21 cellular contexts compared by ENCODE assay signal in the genomic region with DNA sequence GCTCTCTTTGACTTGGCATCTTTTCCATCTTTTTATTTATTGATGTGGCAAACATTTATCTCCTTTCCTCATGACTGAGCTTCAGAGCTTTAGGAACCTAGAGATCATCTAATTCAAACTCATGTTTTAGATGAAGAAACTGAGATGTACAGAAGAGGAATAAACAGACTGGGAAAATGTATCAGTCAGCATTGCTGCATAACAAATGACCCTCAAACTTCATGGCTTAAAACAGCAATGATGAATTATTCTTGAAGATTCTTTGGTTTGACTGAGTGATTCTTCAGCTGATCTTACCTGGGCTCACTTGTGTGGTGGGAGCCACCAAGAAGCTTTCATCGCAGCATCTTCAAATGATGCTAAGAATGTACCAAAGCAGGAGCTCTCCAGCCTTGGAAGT. TPM values are rescaled to one million over a fixed set of nuclear protein-coding genes. Genes with fewer than 3 reads are reported as not detected.
DNase-seq lines count a peak whose midpoint lies in the region; ATAC-seq, FAIRE-seq and TF ChIP-seq lines count a peak whose summit lies in the region.
"Had no signal": no experiment of that assay in that cellular context is flagged by ENCODE, and none has a peak within 500 bp of the region (broad histone marks: within the 10 kb centered on the region; RNA-seq: fewer than 3 reads in every experiment).

No MANE protein-coding gene starts in this region.

- TF ChIP-seq POLR2A in HepG2 (IDR thresholded peaks at IDR 0.05; ENCODE audit: insufficient read depth in 1 of 2, low read depth in 2 of 2, low read length in 2 of 2) (no peak), right lobe of liver (IDR thresholded peaks at IDR 0.05) (no peak), NB4 (IDR thresholded peaks at IDR 0.05; ENCODE audit: extremely low read depth, insufficient read length) (no peak)

- H2AFZ ChIP-seq in HepG2 (ENCODE audit: low read length) (no peak overlapping the region), Karpas-422 (ENCODE audit: low read length) (no peak overlapping the region)

- intact Hi-C loops in HepG2 (cut with micrococcal nuclease; ENCODE audit: unreplicated experiment) = no loop called here
- intact Hi-C loops in right lobe of liver (cut with DNase I) = no loop called here

- no peak for FAIRE-seq in HepG2 (lab: Jason Lieb, UNC)
- FAIRE-seq: A204.1, G401.6, GM12878, GM19239, H54 had no signal

- no peaks in the 10 kb centered on the region for H3K36me3 ChIP-seq in HepG2 (replicated peaks in 1 of 2; ENCODE audit: control insufficient read depth in 1 of 2, insufficient read depth in 2 of 2, low read length in 2 of 2)
- no peaks in the 10 kb centered on the region for H3K36me3 ChIP-seq in right lobe of liver
- no peaks in the 10 kb centered on the region for H3K36me3 ChIP-seq in skeletal muscle tissue (ENCODE audit: control insufficient read depth in 3 of 3, insufficient read depth in 3 of 3, low read length in 3 of 3)
- no peaks in the 10 kb centered on the region for H3K36me3 ChIP-seq in Karpas-422 (ENCODE audit: insufficient read depth, low read length)
- H3K36me3 ChIP-seq: HAP-1 had no signal

- ATAC-seq in HepG2 = no peak
- ATAC-seq in right lobe of liver = no peak
- ATAC-seq in GM19351 (IDR thresholded peaks at IDR 0.05; ENCODE audit: unreplicated experiment) = no peak
- ATAC-seq: CD8-positive, alpha-beta T cell; GM12878 had no signal

- no peak overlapping the region for H3K4me3 ChIP-seq in HepG2 (replicated peaks in 1 of 3; ENCODE audit: insufficient read depth in 1 of 3, low read depth in 2 of 3, low read length in 3 of 3)
- no peak overlapping the region for H3K4me3 ChIP-seq in right lobe of liver
- peak overlapping the region; percentile 34 for H3K4me3 ChIP-seq in NB4 (ENCODE audit: low read depth, low read length)
- H3K4me3 ChIP-seq in skeletal muscle tissue (ENCODE audit: low read length in 3 of 3) = no peak overlapping the region
- no peak overlapping the region for H3K4me3 ChIP-seq in Karpas-422 (ENCODE audit: low read length)
- H3K4me3 ChIP-seq: GM12878, HAP-1 had no signal

- H3K27me3 ChIP-seq in HepG2 (ENCODE audit: control insufficient read depth in 1 of 2, insufficient read depth in 2 of 2, low read length in 2 of 2) (peaks cover 5 to 32% of the 10 kb centered on the region in 2 experiments), right lobe of liver (no peaks in the 10 kb centered on the region), skeletal muscle tissue (ENCODE audit: control insufficient read depth in 3 of 3, insufficient read depth in 3 of 3, low read length in 3 of 3) (peaks cover 10 to 29% (median 15%) of the 10 kb centered on the region in 3 donors), Karpas-422 (ENCODE audit: low read length) (no peaks in the 10 kb centered on the region)

- H3K4me1 ChIP-seq in HepG2 (ENCODE audit: insufficient read depth, low read length) = peaks cover 35% of the 10 kb centered on the region
- peaks cover 0 to 17% (median 6%) of the 10 kb centered on the region in 4 donors for H3K4me1 ChIP-seq in right lobe of liver
- peaks cover 0 to 1% (median 0%) of the 10 kb centered on the region in 3 donors for H3K4me1 ChIP-seq in skeletal muscle tissue (ENCODE audit: control insufficient read depth in 3 of 3, insufficient read depth in 3 of 3, low read length in 3 of 3)
- peaks cover 31% of the 10 kb centered on the region for H3K4me1 ChIP-seq in Karpas-422 (ENCODE audit: low read length)
- H3K4me1 ChIP-seq: HAP-1 had no signal

- in situ Hi-C loops in HepG2 (cut with HindIII; ENCODE audit: extremely low pct_ligation_motif_present, low pct_unique_long_range_greater_than_20kb) = no loop called here

- no peak for TF ChIP-seq EP300 in HepG2 (IDR thresholded peaks at IDR 0.05; ENCODE audit: low read depth in 2 of 2, low read length in 2 of 2)
- no peak for TF ChIP-seq EP300 in HepG2 (CRISPR knock-in tag; IDR thresholded peaks at IDR 0.05; ENCODE audit: borderline replicate concordance)

- H3K4me2 ChIP-seq in HepG2 (ENCODE audit: low read depth, low read length) = no peak overlapping the region
- no peak overlapping the region for H3K4me2 ChIP-seq in Karpas-422 (ENCODE audit: low read depth, low read length, poor library complexity, severe bottlenecking)

- POLR2A ChIA-PET in HepG2 (lab: Yijun Ruan, JAX) = no interaction called here

- H3K79me2 ChIP-seq in HepG2 (ENCODE audit: insufficient read depth, low read length) (no peaks in the 10 kb centered on the region), Karpas-422 (ENCODE audit: low read length) (no peaks in the 10 kb centered on the region)

- BruUV-seq in HepG2 (replicated peaks; lab: Mats Ljungman, UMichigan) = no TSS peak

- H4K20me1 ChIP-seq in HepG2 (ENCODE audit: insufficient read depth, low read length) (no peaks in the 10 kb centered on the region), Karpas-422 (ENCODE audit: insufficient read depth, low read depth, low read length) (no peaks in the 10 kb centered on the region)

- H3K9ac ChIP-seq in HepG2 (ENCODE audit: insufficient read depth, low read depth, low read length) (no peak overlapping the region), skeletal muscle tissue (ENCODE audit: low read depth in 1 of 3, low read length in 3 of 3) (no peak overlapping the region), Karpas-422 (ENCODE audit: low read length) (no peak overlapping the region)

- H3K27ac ChIP-seq in HepG2 (ENCODE audit: extremely low read length, insufficient read depth, low read length) (no peak overlapping the region), right lobe of liver (no peak overlapping the region), skeletal muscle tissue (ENCODE audit: low read depth, low read length) (peak overlapping the region; percentile 32), Karpas-422 (ENCODE audit: low read length) (no peak overlapping the region)
- H3K27ac ChIP-seq: 22Rv1 had no signal

- H3K9me2 ChIP-seq in Karpas-422 (replicated peaks; ENCODE audit: insufficient read depth, low read length) = no peaks in the 10 kb centered on the region

- CTCF ChIA-PET in HepG2 (lab: Yijun Ruan, JAX; ENCODE audit: low intra/inter-chr PET ratio, low total read pairs) = no interaction called here

- no peak for DNase-seq in HepG2 (ENCODE audit: low spot score)
- DNase-seq in right lobe of liver = no peak
- DNase-seq in NB4 (ENCODE audit: low read depth) = no peak
- DNase-seq in Karpas-422 = no peak
- DNase-seq: C1 segment of cervical spinal cord; Caco-2; CD4-positive, CD25-positive, alpha-beta regulatory T cell; DMS153; DND-41; GOT3 had no signal

- TF ChIP-seq CTCF in HepG2 (CRISPR knock-in tag; IDR thresholded peaks at IDR 0.05) (no peak), right lobe of liver (IDR thresholded peaks at IDR 0.05) (no peak), NB4 (IDR thresholded peaks at IDR 0.05; ENCODE audit: low read depth, low read length) (no peak)

- H3K9me3 ChIP-seq in HepG2 (ENCODE audit: low read length) (peaks cover 5% of the 10 kb centered on the region; the same call in 1 of the 2 replicates), right lobe of liver (no peaks in the 10 kb centered on the region), skeletal muscle tissue (ENCODE audit: control insufficient read depth in 3 of 3, low read length in 3 of 3) (peaks cover 0 to 7% (median 0%) of the 10 kb centered on the region in 3 donors), Karpas-422 (ENCODE audit: low read length) (no peaks in the 10 kb centered on the region)

- TF ChIP-seq RAD21 in HepG2 (CRISPR knock-in tag; IDR thresholded peaks at IDR 0.05) = no peak

- 100% methylated on average over 1 of the region's 1 CpG for WGBS in HepG2 (ENCODE audit: low lambda C conversion rate)
- WGBS in right lobe of liver (ENCODE audit: insufficient coverage, low coverage, low lambda C conversion rate, missing lambda C conversion rate) = no CpG with 5 or more reads among the region's 1 CpG

RNA-seq across cellular contexts. Expression of gene IRF8, which starts 44.0 kb away (rescaled TPM):
- total RNA-seq in HepG2 (2016; rRNA removed; fragmentation: Illumina TruSeq; extraction: Trizol) (not detected in 2 replicates), right lobe of liver (10 to 100 TPM in 5 of 6 experiments, 1 to 10 TPM in 1; 4.8 to 19.6 (median 14.6) TPM), skeletal muscle tissue (19.8 TPM)
- not detected in 2 replicates for total RNA-seq in HepG2 (2016; cell fraction: cytosol; rRNA removed; fragmentation: Illumina TruSeq; extraction: Trizol; ENCODE audit: low read depth)
- not detected in 2 replicates for total RNA-seq in HepG2 (2016; cell fraction: insoluble cytoplasmic fraction; rRNA removed; fragmentation: Illumina TruSeq; extraction: Trizol)
- not detected in 2 replicates for total RNA-seq in HepG2 (2016; cell fraction: membrane; rRNA removed; fragmentation: Illumina TruSeq; extraction: Trizol)
- total RNA-seq in HepG2 (2016; cell fraction: nucleus; rRNA removed; fragmentation: Illumina TruSeq; extraction: Trizol) = not detected in 2 replicates
- not detected in 2 replicates for polyA plus RNA-seq in HepG2 (2011; rRNA removed)
- polyA plus RNA-seq in HepG2 (2011; cell fraction: cytosol; rRNA removed) = 0.05 TPM in 1 of 2 replicates, not detected in the other
- polyA plus RNA-seq in HepG2 (2011; cell fraction: nucleus; rRNA removed) = 0.28 TPM in 1 of 2 replicates, not detected in the other
- polyA plus RNA-seq in HepG2 (2012) = not detected in 2 replicates
- polyA plus RNA-seq in HepG2 (2016; cell fraction: cytosol; fragmentation: Illumina TruSeq; extraction: Trizol; ENCODE audit: low read depth) = not detected in 2 replicates
- not detected in 2 replicates for polyA plus RNA-seq in HepG2 (2016; cell fraction: insoluble cytoplasmic fraction; fragmentation: Illumina TruSeq; extraction: Trizol; ENCODE audit: low read depth)
- not detected in 2 replicates for polyA plus RNA-seq in HepG2 (2016; cell fraction: membrane; fragmentation: Illumina TruSeq; extraction: Trizol; ENCODE audit: low read depth)
- polyA plus RNA-seq in HepG2 (2016; cell fraction: nucleus; fragmentation: Illumina TruSeq; extraction: Trizol; ENCODE audit: insufficient read depth, low read depth) = not detected in 2 replicates
- polyA minus RNA-seq in HepG2 (2011; rRNA and poly(A)+ RNA removed; ENCODE audit: low replicate concordance) = 0.61 TPM in 1 of 2 replicates, not detected in the other
- polyA minus RNA-seq in HepG2 (2011; cell fraction: cytosol; rRNA and poly(A)+ RNA removed) = not detected in 2 replicates
- polyA minus RNA-seq in HepG2 (2011; cell fraction: nucleus; rRNA and poly(A)+ RNA removed) = not detected in 2 replicates
- 285 and 592 TPM in 2 replicates for total RNA-seq in Karpas-422 (2014; rRNA removed; shearing (Covaris generic); ENCODE audit: low replicate concordance)
- polyA plus RNA-seq: AG04450 had no signal

RNA-seq across cellular contexts. Expression of gene COX4I1, which starts 55.4 kb away (rescaled TPM):
- total RNA-seq in HepG2 (2016; rRNA removed; fragmentation: Illumina TruSeq; extraction: Trizol) (631 and 658 TPM in 2 replicates), right lobe of liver (100 to 1,000 TPM; 247 to 417 (median 303) TPM), skeletal muscle tissue (332 TPM)
- total RNA-seq in HepG2 (2016; cell fraction: cytosol; rRNA removed; fragmentation: Illumina TruSeq; extraction: Trizol; ENCODE audit: low read depth) = 381 and 407 TPM in 2 replicates
- 648 and 655 TPM in 2 replicates for total RNA-seq in HepG2 (2016; cell fraction: insoluble cytoplasmic fraction; rRNA removed; fragmentation: Illumina TruSeq; extraction: Trizol)
- total RNA-seq in HepG2 (2016; cell fraction: membrane; rRNA removed; fragmentation: Illumina TruSeq; extraction: Trizol) = 496 and 528 TPM in 2 replicates
- total RNA-seq in HepG2 (2016; cell fraction: nucleus; rRNA removed; fragmentation: Illumina TruSeq; extraction: Trizol) = 310 and 337 TPM in 2 replicates
- 838 and 902 TPM in 2 replicates for polyA plus RNA-seq in HepG2 (2011; rRNA removed)
- 1,053 and 1,212 TPM in 2 replicates for polyA plus RNA-seq in HepG2 (2011; cell fraction: cytosol; rRNA removed)
- polyA plus RNA-seq in HepG2 (2011; cell fraction: nucleus; rRNA removed) = 388 and 389 TPM in 2 replicates
- 443 and 505 TPM in 2 replicates for polyA plus RNA-seq in HepG2 (2012)
- polyA plus RNA-seq in HepG2 (2016; cell fraction: cytosol; fragmentation: Illumina TruSeq; extraction: Trizol; ENCODE audit: low read depth) = 414 and 464 TPM in 2 replicates
- 675 and 705 TPM in 2 replicates for polyA plus RNA-seq in HepG2 (2016; cell fraction: insoluble cytoplasmic fraction; fragmentation: Illumina TruSeq; extraction: Trizol; ENCODE audit: low read depth)
- polyA plus RNA-seq in HepG2 (2016; cell fraction: membrane; fragmentation: Illumina TruSeq; extraction: Trizol; ENCODE audit: low read depth) = 456 and 498 TPM in 2 replicates
- polyA plus RNA-seq in HepG2 (2016; cell fraction: nucleus; fragmentation: Illumina TruSeq; extraction: Trizol; ENCODE audit: insufficient read depth, low read depth) = 604 and 614 TPM in 2 replicates
- 364 and 524 TPM in 2 replicates for polyA minus RNA-seq in HepG2 (2011; rRNA and poly(A)+ RNA removed; ENCODE audit: low replicate concordance)
- polyA minus RNA-seq in HepG2 (2011; cell fraction: cytosol; rRNA and poly(A)+ RNA removed) = 143 and 144 TPM in 2 replicates
- polyA minus RNA-seq in HepG2 (2011; cell fraction: nucleus; rRNA and poly(A)+ RNA removed) = 99.5 and 129 TPM in 2 replicates
- 417 and 584 TPM in 2 replicates for total RNA-seq in Karpas-422 (2014; rRNA removed; shearing (Covaris generic); ENCODE audit: low replicate concordance)

RNA-seq across cellular contexts. Expression of gene EMC8, which starts 55.6 kb away (rescaled TPM):
- total RNA-seq in HepG2 (2016; rRNA removed; fragmentation: Illumina TruSeq; extraction: Trizol) (47.6 and 55.0 TPM in 2 replicates), right lobe of liver (10 to 100 TPM in 5 of 6 experiments, 1 to 10 TPM in 1; 9.2 to 22.4 (median 12.1) TPM), skeletal muscle tissue (8.9 TPM)
- 56.6 and 69.3 TPM in 2 replicates for total RNA-seq in HepG2 (2016; cell fraction: cytosol; rRNA removed; fragmentation: Illumina TruSeq; extraction: Trizol; ENCODE audit: low read depth)
- total RNA-seq in HepG2 (2016; cell fraction: insoluble cytoplasmic fraction; rRNA removed; fragmentation: Illumina TruSeq; extraction: Trizol) = 42.9 and 52.9 TPM in 2 replicates
- total RNA-seq in HepG2 (2016; cell fraction: membrane; rRNA removed; fragmentation: Illumina TruSeq; extraction: Trizol) = 53.7 and 67.6 TPM in 2 replicates
- 34.0 and 36.1 TPM in 2 replicates for total RNA-seq in HepG2 (2016; cell fraction: nucleus; rRNA removed; fragmentation: Illumina TruSeq; extraction: Trizol)
- polyA plus RNA-seq in HepG2 (2011; rRNA removed) = 71.6 and 76.0 TPM in 2 replicates
- polyA plus RNA-seq in HepG2 (2011; cell fraction: cytosol; rRNA removed) = 60.8 and 68.0 TPM in 2 replicates
- polyA plus RNA-seq in HepG2 (2011; cell fraction: nucleus; rRNA removed) = 45.9 and 50.4 TPM in 2 replicates
- 29.9 and 30.5 TPM in 2 replicates for polyA plus RNA-seq in HepG2 (2012)
- 65.3 and 83.6 TPM in 2 replicates for polyA plus RNA-seq in HepG2 (2016; cell fraction: cytosol; fragmentation: Illumina TruSeq; extraction: Trizol; ENCODE audit: low read depth)
- 58.1 and 66.0 TPM in 2 replicates for polyA plus RNA-seq in HepG2 (2016; cell fraction: insoluble cytoplasmic fraction; fragmentation: Illumina TruSeq; extraction: Trizol; ENCODE audit: low read depth)
- polyA plus RNA-seq in HepG2 (2016; cell fraction: membrane; fragmentation: Illumina TruSeq; extraction: Trizol; ENCODE audit: low read depth) = 59.1 and 73.6 TPM in 2 replicates
- polyA plus RNA-seq in HepG2 (2016; cell fraction: nucleus; fragmentation: Illumina TruSeq; extraction: Trizol; ENCODE audit: insufficient read depth, low read depth) = 69.1 and 78.6 TPM in 2 replicates
- polyA minus RNA-seq in HepG2 (2011; rRNA and poly(A)+ RNA removed; ENCODE audit: low replicate concordance) = 61.8 and 82.3 TPM in 2 replicates
- polyA minus RNA-seq in HepG2 (2011; cell fraction: cytosol; rRNA and poly(A)+ RNA removed) = 27.0 and 43.3 TPM in 2 replicates
- 44.0 and 45.6 TPM in 2 replicates for polyA minus RNA-seq in HepG2 (2011; cell fraction: nucleus; rRNA and poly(A)+ RNA removed)
- 24.2 and 76.8 TPM in 2 replicates for total RNA-seq in Karpas-422 (2014; rRNA removed; shearing (Covaris generic); ENCODE audit: low replicate concordance)

Comparison
In these comparisons a context has a peak if more than half of its experiments do, and no peak if none do; other contexts are left out.
1. RNA of gene IRF8, which starts 44.0 kb away (total RNA-seq): 285 to 592 TPM in Karpas-422; 19.8 TPM in skeletal muscle tissue (single experiment), 4.8 to 19.6 TPM in right lobe of liver and not detected in HepG2; every median in the first group is over 10 times any median in the second.